Comparison of ENCODE assay signal across 12 cellular contexts in the genomic region with DNA sequence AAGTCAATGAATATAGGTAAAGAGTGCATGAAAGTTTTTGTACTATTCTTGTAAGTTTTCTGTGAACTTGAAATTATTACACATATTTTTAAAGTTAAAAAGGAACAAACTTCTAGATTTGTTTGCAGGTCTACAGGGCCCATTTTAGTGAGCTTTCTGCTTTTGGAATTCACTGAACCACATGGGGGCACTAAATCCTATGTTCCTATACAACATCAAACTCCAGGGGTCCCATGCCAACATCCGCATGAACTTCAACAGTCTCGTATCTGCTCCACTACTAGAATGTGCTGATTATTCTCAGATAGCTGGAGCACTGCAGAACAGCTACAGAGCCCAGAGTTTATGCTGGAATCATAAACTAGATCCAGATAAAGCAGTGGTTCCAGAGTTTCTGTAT.
DNase-seq lines count a peak whose midpoint lies in the region; ATAC-seq and TF ChIP-seq lines count a peak whose summit lies in the region.
"Had no signal": no experiment of that assay in that cellular context is flagged by ENCODE, and none has a peak within 500 bp of the region (broad histone marks: within the 10 kb centered on the region; RNA-seq: fewer than 3 reads in every experiment).

No MANE protein-coding gene starts in this region.

- TF ChIP-seq CTCF in C4-2B (conservative IDR thresholded peaks at IDR 0.05), result peak; percentile 8; the same call in 1 of the 2 replicates
- TF ChIP-seq CTCF in VCaP (conservative IDR thresholded peaks at IDR 0.05), result peak; percentile 33

- H3K27ac ChIP-seq in C4-2B, result no peak overlapping the region
- H3K27ac ChIP-seq in VCaP, result no peak overlapping the region
- H3K27ac ChIP-seq: sigmoid colon had no signal

- ATAC-seq in HG02763 (IDR thresholded peaks at IDR 0.05; ENCODE audit: unreplicated experiment) (no peak), GM19328 (IDR thresholded peaks at IDR 0.05; ENCODE audit: unreplicated experiment) (no peak)
- ATAC-seq: activated naive CD4-positive, alpha-beta T cell treated with anti-CD3 and anti-CD28 coated beads, Interleukin-2, amount 50 U/mL, for 72 hours had no signal

- peak; percentile 1 for DNase-seq in HT1080 (ENCODE audit: low read depth)
- peak; percentile 55 for DNase-seq in islet precursor cell
- no peak for DNase-seq in NCI-H2029 treated with DMSO at 0.1 percent for 48 hours (lab: John Stamatoyannopoulos, UW)
- DNase-seq in T-helper 1 cell, result no peak
- DNase-seq: immature natural killer cell, naive B cell, sigmoid colon had no signal

Comparison
In these comparisons a context has a peak if more than half of its experiments do, and no peak if none do; other contexts are left out.
1. DNase-seq: peak in HT1080 (single experiment) and islet precursor cell (single experiment); none in NCI-H2029 treated with DMSO at 0.1 percent for 48 hours (single experiment) and T-helper 1 cell (0 of 5).